8 cellular contexts compared by ENCODE assay signal in the genomic region with DNA sequence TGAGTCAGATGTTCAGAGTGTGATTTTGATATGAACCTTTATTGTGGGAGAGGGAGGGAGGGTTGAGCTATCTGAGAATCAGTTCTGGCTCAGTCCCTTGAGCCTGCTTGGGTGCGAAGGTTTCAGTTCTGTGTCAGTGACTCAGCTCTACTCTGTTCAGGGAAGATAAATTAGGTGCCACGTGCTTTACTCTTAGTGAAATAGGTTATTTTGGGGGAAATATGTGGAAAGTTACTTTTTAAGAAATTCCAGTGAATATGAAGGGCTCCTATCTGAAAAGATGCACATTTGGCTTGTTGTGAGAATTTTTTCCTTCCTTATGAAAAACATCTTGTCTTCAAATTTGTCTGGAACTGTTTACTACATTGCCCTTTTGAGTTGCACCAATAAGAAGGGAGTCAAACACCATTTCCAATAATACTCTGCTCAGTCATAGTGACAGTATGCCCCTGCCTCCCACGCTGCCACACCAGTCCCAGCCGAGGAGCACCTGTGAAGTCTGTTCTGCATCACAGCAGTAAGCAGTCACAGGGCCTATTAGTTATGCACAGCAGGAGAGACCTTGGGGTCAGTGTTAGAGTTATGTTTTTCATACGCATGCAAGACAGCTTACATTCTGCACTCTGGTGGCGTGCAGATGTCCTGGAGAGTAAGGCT. TPM values are rescaled to one million over a fixed set of nuclear protein-coding genes. Genes with fewer than 3 reads are reported as not detected.
DNase-seq lines count a peak whose midpoint lies in the region; ATAC-seq, FAIRE-seq and TF ChIP-seq lines count a peak whose summit lies in the region.

No MANE protein-coding gene starts in this region.

- no peak overlapping the region for H2AFZ ChIP-seq in HepG2 (ENCODE audit: low read length)

- H3K9me3 ChIP-seq in CD4-positive, CD25-positive, alpha-beta regulatory T cell (ENCODE audit: control insufficient read depth in 2 of 2, low read length in 2 of 2), result no peaks in the 10 kb centered on the region
- H3K9me3 ChIP-seq in HepG2 (ENCODE audit: low read length), result no peaks in the 10 kb centered on the region

- no peak overlapping the region for H3K27ac ChIP-seq in CD4-positive, CD25-positive, alpha-beta regulatory T cell (ENCODE audit: insufficient read depth, low read length, poor library complexity, severe bottlenecking)
- H3K27ac ChIP-seq in HepG2 (ENCODE audit: extremely low read length, insufficient read depth, low read length), result no peak overlapping the region

- TF ChIP-seq EP300 in HepG2 (IDR thresholded peaks at IDR 0.05; ENCODE audit: low read depth in 2 of 2, low read length in 2 of 2), result no peak
- no peak for TF ChIP-seq EP300 in HepG2 (CRISPR knock-in tag; IDR thresholded peaks at IDR 0.05; ENCODE audit: borderline replicate concordance)

- POLR2A ChIA-PET in HepG2 (lab: Yijun Ruan, JAX), result no interaction called here

- H3K9me3 Mint-ChIP-seq in CD4-positive, CD25-positive, alpha-beta regulatory T cell, result peaks cover 0 to 2% (median 0%) of the 10 kb centered on the region in 7 donors

- H3K36me3 Mint-ChIP-seq in CD4-positive, CD25-positive, alpha-beta regulatory T cell, result no peaks in the 10 kb centered on the region

- ATAC-seq in CD4-positive, CD25-positive, alpha-beta regulatory T cell (ENCODE audit: low read depth in 2 of 2), result peak; percentile 56 to 80
- ATAC-seq in GM19397 (IDR thresholded peaks at IDR 0.05; ENCODE audit: unreplicated experiment), result peak; percentile 98
- ATAC-seq in HG03342 (IDR thresholded peaks at IDR 0.05; ENCODE audit: unreplicated experiment), result peak; percentile 97
- no peak for ATAC-seq in HepG2

- H3K79me2 ChIP-seq in HepG2 (ENCODE audit: insufficient read depth, low read length), result no peaks in the 10 kb centered on the region

- H3K4me1 ChIP-seq in CD4-positive, CD25-positive, alpha-beta regulatory T cell (ENCODE audit: control insufficient read depth, insufficient read depth, low read length, poor library complexity, severe bottlenecking), result no peaks in the 10 kb centered on the region
- H3K4me1 ChIP-seq in HepG2 (ENCODE audit: insufficient read depth, low read length), result no peaks in the 10 kb centered on the region

- peaks cover 6% of the 10 kb centered on the region for H3K27me3 Mint-ChIP-seq in CD4-positive, CD25-positive, alpha-beta regulatory T cell

- no peak for FAIRE-seq in HepG2 (lab: Jason Lieb, UNC)

- CTCF ChIA-PET in HepG2 (lab: Yijun Ruan, JAX; ENCODE audit: low intra/inter-chr PET ratio, low total read pairs), result no interaction called here

- DNase-seq in CD4-positive, CD25-positive, alpha-beta regulatory T cell, result peak in 1 of 3 donors; percentile 34
- peak; percentile 38 for DNase-seq in activated naive CD4-positive, alpha-beta T cell treated with anti-CD3 and anti-CD28 coated beads, Interleukin-2, amount 50 U/mL, for 16 hours
- DNase-seq in renal cortical epithelial cell (ENCODE audit: low read depth) (peak; percentile 31), NCI-H2081 (lab: John Stamatoyannopoulos, UW) (no peak), NCI-H510A treated with DMSO at 0.1 percent for 48 hours (lab: John Stamatoyannopoulos, UW) (no peak), HepG2 (ENCODE audit: low spot score) (no peak)

- H3K27ac Mint-ChIP-seq in CD4-positive, CD25-positive, alpha-beta regulatory T cell, result no peak overlapping the region

- no peak for TF ChIP-seq CTCF in HepG2 (CRISPR knock-in tag; IDR thresholded peaks at IDR 0.05)

- 0% methylated on average over 6 of the region's 6 CpGs for whole genome bisulfite sequencing in HepG2 (ENCODE audit: low lambda C conversion rate)

- H4K20me1 ChIP-seq in HepG2 (ENCODE audit: insufficient read depth, low read length), result no peaks in the 10 kb centered on the region

- H3K4me3 ChIP-seq in CD4-positive, CD25-positive, alpha-beta regulatory T cell (ENCODE audit: low read depth, low read length), result no peak overlapping the region
- no peak overlapping the region for H3K4me3 ChIP-seq in HepG2 (replicated peaks in 1 of 3; ENCODE audit: insufficient read depth in 1 of 3, low read depth in 2 of 3, low read length in 3 of 3)

- peaks cover 5 to 24% (median 16%) of the 10 kb centered on the region in 4 donors for H3K4me1 Mint-ChIP-seq in CD4-positive, CD25-positive, alpha-beta regulatory T cell

- H3K27me3 ChIP-seq in CD4-positive, CD25-positive, alpha-beta regulatory T cell (ENCODE audit: control insufficient read depth, insufficient read depth, low read length), result no peaks in the 10 kb centered on the region
- H3K27me3 ChIP-seq in HepG2 (ENCODE audit: control insufficient read depth in 1 of 2, insufficient read depth in 2 of 2, low read length in 2 of 2), result no peaks in the 10 kb centered on the region

- no peak overlapping the region for H3K4me2 ChIP-seq in HepG2 (ENCODE audit: low read depth, low read length)

- no peak for TF ChIP-seq RAD21 in HepG2 (CRISPR knock-in tag; IDR thresholded peaks at IDR 0.05)

- no peak for TF ChIP-seq POLR2A in HepG2 (IDR thresholded peaks at IDR 0.05; ENCODE audit: insufficient read depth in 1 of 2, low read depth in 2 of 2, low read length in 2 of 2)

- no peak overlapping the region for H3K4me3 Mint-ChIP-seq in CD4-positive, CD25-positive, alpha-beta regulatory T cell

- no TSS peak for BruUV-seq in HepG2 (replicated peaks; lab: Mats Ljungman, UMichigan)

- in situ Hi-C loops in HepG2 (cut with HindIII; ENCODE audit: extremely low pct_ligation_motif_present, low pct_unique_long_range_greater_than_20kb), result no loop called here

- H3K36me3 ChIP-seq in CD4-positive, CD25-positive, alpha-beta regulatory T cell (ENCODE audit: control insufficient read depth, insufficient read depth, low read length), result no peaks in the 10 kb centered on the region
- no peaks in the 10 kb centered on the region for H3K36me3 ChIP-seq in HepG2 (replicated peaks in 1 of 2; ENCODE audit: control insufficient read depth in 1 of 2, insufficient read depth in 2 of 2, low read length in 2 of 2)

- intact Hi-C loops in HepG2 (cut with micrococcal nuclease; ENCODE audit: unreplicated experiment), result no loop called here

- H3K9ac ChIP-seq in HepG2 (ENCODE audit: insufficient read depth, low read depth, low read length), result no peak overlapping the region

TF ChIP-seq in HepG2, 621 proteins besides CTCF, POLR2A, EP300 and RAD21:
- TF ChIP-seq PHF5A (CRISPR knock-in tag; IDR thresholded peaks at IDR 0.05; ENCODE audit: low read depth, unreplicated experiment) (no peak), ZNF550 (CRISPR knock-in tag; IDR thresholded peaks at IDR 0.05; ENCODE audit: borderline replicate concordance) (no peak), NR2F1 (CRISPR knock-in tag; IDR thresholded peaks at IDR 0.05) (no peak), ZNF549 (CRISPR knock-in tag; IDR thresholded peaks at IDR 0.05) (no peak), ARHGAP35 (CRISPR knock-in tag; IDR thresholded peaks at IDR 0.05; ENCODE audit: borderline replicate concordance) (no peak), ZMAT3 (CRISPR knock-in tag; conservative IDR thresholded peaks at IDR 0.05) (no peak), U2AF1 (optimal IDR thresholded peaks at IDR 0.05; ENCODE audit: low read depth, low read length) (no peak), EHMT2 (IDR thresholded peaks at IDR 0.05; ENCODE audit: borderline replicate concordance, low read depth, low read length) (no peak), MEIS1 (CRISPR knock-in tag; IDR thresholded peaks at IDR 0.05; ENCODE audit: borderline replicate concordance) (no peak), TP53 (CRISPR knock-in tag; conservative IDR thresholded peaks at IDR 0.05) (no peak), CREM (IDR thresholded peaks at IDR 0.05) (no peak), CREM (CRISPR knock-in tag; IDR thresholded peaks at IDR 0.05) (no peak), NFE2 (CRISPR knock-in tag; IDR thresholded peaks at IDR 0.05) (no peak), U2AF2 (IDR thresholded peaks at IDR 0.05; ENCODE audit: low read depth, low read length) (no peak), ZSCAN9 (CRISPR knock-in tag; IDR thresholded peaks at IDR 0.05; ENCODE audit: borderline replicate concordance) (no peak)
- TF ChIP-seq, protein P1, sequence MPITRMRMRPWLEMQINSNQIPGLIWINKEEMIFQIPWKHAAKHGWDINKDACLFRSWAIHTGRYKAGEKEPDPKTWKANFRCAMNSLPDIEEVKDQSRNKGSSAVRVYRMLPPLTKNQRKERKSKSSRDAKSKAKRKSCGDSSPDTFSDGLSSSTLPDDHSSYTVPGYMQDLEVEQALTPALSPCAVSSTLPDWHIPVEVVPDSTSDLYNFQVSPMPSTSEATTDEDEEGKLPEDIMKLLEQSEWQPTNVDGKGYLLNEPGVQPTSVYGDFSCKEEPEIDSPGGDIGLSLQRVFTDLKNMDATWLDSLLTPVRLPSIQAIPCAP (CRISPR knock-in tag; IDR thresholded peaks at IDR 0.05; ENCODE audit: low read depth), result no peak

RNA-seq across cellular contexts. Expression of a gene that starts 32.8 kb away (rescaled TPM):
- not detected for total RNA-seq in CD4-positive, CD25-positive, alpha-beta regulatory T cell
- not detected for polyA plus RNA-seq in CD4-positive, CD25-positive, alpha-beta regulatory T cell
- total RNA-seq in renal cortical epithelial cell (1.0 and 7.9 TPM in 2 replicates), HepG2 (2016; rRNA removed; fragmentation: Illumina TruSeq; extraction: Trizol) (0.07 and 0.09 TPM in 2 replicates)
- not detected in 2 replicates for total RNA-seq in HepG2 (2016; cell fraction: cytosol; rRNA removed; fragmentation: Illumina TruSeq; extraction: Trizol; ENCODE audit: low read depth)
- total RNA-seq in HepG2 (2016; cell fraction: insoluble cytoplasmic fraction; rRNA removed; fragmentation: Illumina TruSeq; extraction: Trizol), result 0.15 TPM in 1 of 2 replicates, not detected in the other
- not detected in 2 replicates for total RNA-seq in HepG2 (2016; cell fraction: membrane; rRNA removed; fragmentation: Illumina TruSeq; extraction: Trizol)
- 0.12 and 0.25 TPM in 2 replicates for total RNA-seq in HepG2 (2016; cell fraction: nucleus; rRNA removed; fragmentation: Illumina TruSeq; extraction: Trizol)
- not detected in 2 replicates for polyA plus RNA-seq in HepG2 (2011; rRNA removed)
- not detected in 2 replicates for polyA plus RNA-seq in HepG2 (2011; cell fraction: cytosol; rRNA removed)
- polyA plus RNA-seq in HepG2 (2011; cell fraction: nucleus; rRNA removed), result not detected in 2 replicates
- not detected in 2 replicates for polyA plus RNA-seq in HepG2 (2012)
- polyA plus RNA-seq in HepG2 (2016; cell fraction: cytosol; fragmentation: Illumina TruSeq; extraction: Trizol; ENCODE audit: low read depth), result not detected in 2 replicates
- polyA plus RNA-seq in HepG2 (2016; cell fraction: insoluble cytoplasmic fraction; fragmentation: Illumina TruSeq; extraction: Trizol; ENCODE audit: low read depth), result not detected in 2 replicates
- polyA plus RNA-seq in HepG2 (2016; cell fraction: membrane; fragmentation: Illumina TruSeq; extraction: Trizol; ENCODE audit: low read depth), result not detected in 2 replicates
- 0.11 and 0.85 TPM in 2 replicates for polyA plus RNA-seq in HepG2 (2016; cell fraction: nucleus; fragmentation: Illumina TruSeq; extraction: Trizol; ENCODE audit: insufficient read depth, low read depth)
- polyA minus RNA-seq in HepG2 (2011; rRNA and poly(A)+ RNA removed; ENCODE audit: low replicate concordance), result 0.07 TPM in 1 of 2 replicates, not detected in the other
- not detected in 2 replicates for polyA minus RNA-seq in HepG2 (2011; cell fraction: cytosol; rRNA and poly(A)+ RNA removed)
- 0.25 and 0.26 TPM in 2 replicates for polyA minus RNA-seq in HepG2 (2011; cell fraction: nucleus; rRNA and poly(A)+ RNA removed)

Comparison
In these comparisons a context has a peak if more than half of its experiments do, and no peak if none do; other contexts are left out.
1. DNase-seq: peak in activated naive CD4-positive, alpha-beta T cell treated with anti-CD3 and anti-CD28 coated beads, Interleukin-2, amount 50 U/mL, for 16 hours (single experiment) and renal cortical epithelial cell (single experiment); none in NCI-H2081 (0 of 2), NCI-H510A treated with DMSO at 0.1 percent for 48 hours (single experiment) and HepG2 (single experiment).